In the genomic region with DNA sequence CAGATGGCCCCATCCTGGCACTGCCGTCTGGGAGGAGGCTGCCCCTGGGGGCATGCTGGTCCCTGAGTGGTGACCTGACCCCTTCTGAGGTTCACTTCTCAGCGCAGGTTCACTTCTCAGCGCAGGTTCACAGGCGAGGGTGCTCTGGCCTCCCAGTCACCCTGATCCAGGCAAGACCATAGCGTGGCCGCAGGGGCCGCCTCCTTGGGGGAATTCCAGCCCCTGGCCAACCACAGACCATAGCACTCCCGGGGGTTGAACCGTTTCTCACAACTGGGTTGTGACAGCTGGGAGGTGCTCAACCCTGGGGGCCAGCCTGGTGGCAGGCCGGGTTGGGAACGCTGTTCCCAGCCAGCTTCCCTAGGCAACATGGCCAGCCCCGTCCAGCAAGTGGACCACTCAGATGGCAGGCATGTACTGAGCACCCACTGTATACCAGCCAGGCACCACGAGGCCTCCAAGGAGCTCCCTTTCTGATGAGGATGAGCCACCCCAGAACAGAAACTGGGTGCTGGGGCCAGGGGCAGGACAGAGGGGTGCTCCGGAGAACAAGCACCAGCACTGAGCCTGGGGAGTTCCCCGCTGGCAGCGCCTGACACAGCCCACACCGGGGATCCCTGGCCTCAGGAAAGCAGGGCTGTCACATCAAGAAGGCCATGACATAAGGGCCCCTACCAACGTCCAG, we compare ENCODE assay signal across 12 cellular contexts. TPM values are rescaled to one million over a fixed set of nuclear protein-coding genes. Genes with fewer than 3 reads are reported as not detected.
A peak's percentile ranks its signal among the peaks of the same experiment; 100 is the strongest.
DNase-seq lines count a peak whose midpoint lies in the region; ATAC-seq and TF ChIP-seq lines count a peak whose summit lies in the region.
"Had no signal": no experiment of that assay in that cellular context is flagged by ENCODE, and none has a peak within 500 bp of the region (broad histone marks: within the 10 kb centered on the region; RNA-seq: fewer than 3 reads in every experiment).

No MANE protein-coding gene starts in this region.

- H3K4me1 Mint-ChIP-seq in stimulated activated naive CD8-positive, alpha-beta T cell treated with anti-CD3 and anti-CD28 coated beads, Interleukin-15, Interleukin-2, amounts not matched to agents 100 ng/mL and 50 ng/mL, for 24 hours (ENCODE audit: low read depth), result peaks cover 66% of the 10 kb centered on the region

- no peaks in the 10 kb centered on the region for H3K36me3 Mint-ChIP-seq in stimulated activated naive CD8-positive, alpha-beta T cell treated with anti-CD3 and anti-CD28 coated beads, Interleukin-15, Interleukin-2, amounts not matched to agents 100 ng/mL and 50 ng/mL, for 24 hours (ENCODE audit: low read depth)

- H3K36me3 ChIP-seq in vagina, result no peaks in the 10 kb centered on the region
- no peaks in the 10 kb centered on the region for H3K36me3 ChIP-seq in WERI-Rb-1

- intact Hi-C loops in vagina (cut with DNase I) (no loop called here), dorsolateral prefrontal cortex (cut with DNase I) (no loop called here)

- DNase-seq in stimulated activated naive CD8-positive, alpha-beta T cell treated with anti-CD3 and anti-CD28 coated beads, Interleukin-15, Interleukin-2, amounts not matched to agents 100 U/mL and 50 U/mL, for 24 hours, result no peak
- peak; percentile 34 for DNase-seq in central memory CD4-positive, alpha-beta T cell
- DNase-seq in vagina (ENCODE audit: extremely low spot score in 2 of 2) (no peak), WERI-Rb-1 (no peak), dorsolateral prefrontal cortex (no peak)
- DNase-seq: C1 segment of cervical spinal cord, kidney glomerular epithelial cell, psoas muscle had no signal

- H3K27me3 ChIP-seq in vagina (no peaks in the 10 kb centered on the region), WERI-Rb-1 (ENCODE audit: insufficient read depth, low read depth, severe bottlenecking) (no peaks in the 10 kb centered on the region), dorsolateral prefrontal cortex (no peaks in the 10 kb centered on the region)

- no peak overlapping the region for H3K4me3 Mint-ChIP-seq in stimulated activated naive CD8-positive, alpha-beta T cell treated with anti-CD3 and anti-CD28 coated beads, Interleukin-15, Interleukin-2, amounts not matched to agents 100 ng/mL and 50 ng/mL, for 24 hours

- no peak for ATAC-seq in stimulated activated naive CD8-positive, alpha-beta T cell treated with anti-CD3 and anti-CD28 coated beads, Interleukin-15, Interleukin-2, amounts not matched to agents 100 U/mL and 50 U/mL, for 24 hours
- ATAC-seq in HG03045 (IDR thresholded peaks at IDR 0.05; ENCODE audit: unreplicated experiment), result peak; percentile 29
- ATAC-seq in HG02763 (IDR thresholded peaks at IDR 0.05; ENCODE audit: unreplicated experiment), result no peak
- ATAC-seq: psoas muscle had no signal

- H3K4me1 ChIP-seq in vagina, result peaks cover 39% of the 10 kb centered on the region
- H3K4me1 ChIP-seq: psoas muscle had no signal

- no peaks in the 10 kb centered on the region for H3K27me3 Mint-ChIP-seq in stimulated activated naive CD8-positive, alpha-beta T cell treated with anti-CD3 and anti-CD28 coated beads, Interleukin-15, Interleukin-2, amounts not matched to agents 100 ng/mL and 50 ng/mL, for 24 hours

- peak overlapping the region; percentile 74 for H3K27ac Mint-ChIP-seq in stimulated activated naive CD8-positive, alpha-beta T cell treated with anti-CD3 and anti-CD28 coated beads, Interleukin-15, Interleukin-2, amounts not matched to agents 100 ng/mL and 50 ng/mL, for 24 hours

- no peak for TF ChIP-seq POLR2A in vagina (IDR thresholded peaks at IDR 0.05)

- H3K4me3 ChIP-seq in vagina (no peak overlapping the region), WERI-Rb-1 (ENCODE audit: low read depth, low read length) (no peak overlapping the region), dorsolateral prefrontal cortex (no peak overlapping the region)
- H3K4me3 ChIP-seq: psoas muscle had no signal

- TF ChIP-seq CTCF in vagina (IDR thresholded peaks at IDR 0.05), result no peak
- no peak for TF ChIP-seq CTCF in WERI-Rb-1 (IDR thresholded peaks at IDR 0.05; ENCODE audit: low read depth, low read length)
- TF ChIP-seq CTCF in dorsolateral prefrontal cortex (IDR thresholded peaks at IDR 0.05 in 54 of 56, conservative IDR thresholded peaks at IDR 0.05 in 2 of 56; ENCODE audit: low read depth in 1 of 56, partially characterized antibody in 56 of 56), result no peak

- no peaks in the 10 kb centered on the region for H3K9me3 ChIP-seq in vagina
- no peaks in the 10 kb centered on the region for H3K9me3 ChIP-seq in WERI-Rb-1 (ENCODE audit: severe bottlenecking)
- H3K9me3 ChIP-seq: psoas muscle had no signal

- H3K9me3 Mint-ChIP-seq in stimulated activated naive CD8-positive, alpha-beta T cell treated with anti-CD3 and anti-CD28 coated beads, Interleukin-15, Interleukin-2, amounts not matched to agents 100 ng/mL and 50 ng/mL, for 24 hours, result no peaks in the 10 kb centered on the region

- H3K27ac ChIP-seq in vagina (peak overlapping the region; percentile 15), WERI-Rb-1 (no peak overlapping the region), dorsolateral prefrontal cortex (no peak overlapping the region)
- H3K27ac ChIP-seq: psoas muscle, VCaP had no signal

RNA-seq across cellular contexts. Expression of gene ZFP36L1, which starts 28.3 kb away (rescaled TPM):
- total RNA-seq in vagina (1,405 TPM), dorsolateral prefrontal cortex (100 to 1,000 TPM in 78 of 120 experiments, 10 to 100 TPM in 42; 50.7 to 283 (median 111) TPM)
